In the genomic region with DNA sequence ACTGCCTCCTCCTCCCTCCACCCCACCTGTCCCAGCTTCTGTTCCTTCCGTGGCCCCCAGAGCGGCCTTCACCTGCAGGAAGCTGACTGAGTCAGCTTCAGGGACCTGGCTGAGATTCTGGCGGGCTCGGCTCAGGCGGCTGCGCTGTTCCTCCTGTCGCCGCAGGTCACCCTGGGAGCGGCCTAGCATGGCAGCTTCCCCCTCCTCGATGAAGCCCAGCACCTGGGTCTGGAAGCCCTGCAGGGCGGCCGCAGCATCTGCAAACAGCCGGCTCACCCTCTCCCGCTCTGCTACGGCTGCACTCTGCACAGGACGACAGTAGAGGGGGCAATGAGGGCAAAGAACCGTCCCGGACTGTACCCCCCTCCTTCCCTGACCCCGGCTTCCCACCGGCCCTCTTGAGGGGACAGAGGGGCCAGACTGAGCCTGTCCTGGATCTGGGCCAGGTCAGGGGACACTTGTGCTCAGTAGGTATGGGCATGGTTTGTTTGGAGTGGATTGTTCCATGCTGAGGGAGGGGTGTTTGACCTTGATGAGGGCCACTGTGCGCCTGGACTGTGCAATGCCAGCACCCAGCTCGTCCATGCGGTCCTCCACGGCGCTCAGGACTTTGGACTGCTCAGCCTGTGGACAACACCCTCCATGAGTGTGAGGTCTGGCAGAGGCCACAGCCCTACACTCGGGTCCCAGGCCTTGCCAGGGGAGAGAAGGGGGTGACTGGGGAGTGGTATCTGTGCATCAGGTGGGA, we compare ENCODE assay signal across 6 cellular contexts. TPM values are rescaled to one million over a fixed set of nuclear protein-coding genes. Genes with fewer than 3 reads are reported as not detected.
DNase-seq lines count a peak whose midpoint lies in the region; ATAC-seq and TF ChIP-seq lines count a peak whose summit lies in the region.

No MANE protein-coding gene starts in this region.

- no peaks in the 10 kb centered on the region for H3K36me3 ChIP-seq in Loucy (ENCODE audit: insufficient read depth, low read length)
- H3K36me3 ChIP-seq in stomach, result peaks cover 8 to 23% (median 18%) of the 10 kb centered on the region in 4 donors

- WGBS in stomach, 5 donors, result 7 to 14% (median 10%) methylated on average over 5 to 26 of the region's 26 CpGs

- peaks cover 3% of the 10 kb centered on the region for H3K27me3 Mint-ChIP-seq in activated T-cell treated with anti-CD3 and anti-CD28 coated beads, Interleukin-2, amount 50 U/mL, for 24 hours
- peaks cover 6 to 13% (median 9%) of the 10 kb centered on the region in 3 donors for H3K27me3 Mint-ChIP-seq in immature natural killer cell (ENCODE audit: low read depth in 3 of 3)

- peak overlapping the region; percentile 94 for H3K4me2 ChIP-seq in Loucy (ENCODE audit: low read depth, low read length, poor library complexity, severe bottlenecking)

- H3F3A ChIP-seq in Loucy (ENCODE audit: low read depth), result no peaks in the 10 kb centered on the region

- TF ChIP-seq EP300 in stomach (IDR thresholded peaks at IDR 0.05), result no peak

- peak overlapping the region; percentile 92 for H3K9ac ChIP-seq in Loucy (ENCODE audit: low read depth, low read length, poor library complexity, severe bottlenecking)

- H3K9me2 ChIP-seq in Loucy (replicated peaks; ENCODE audit: low read depth, low read length), result no peaks in the 10 kb centered on the region

- no peaks in the 10 kb centered on the region for H3K9me3 Mint-ChIP-seq in activated T-cell treated with anti-CD3 and anti-CD28 coated beads, Interleukin-2, amount 50 U/mL, for 24 hours
- no peaks in the 10 kb centered on the region for H3K9me3 Mint-ChIP-seq in immature natural killer cell

- H3K4me1 ChIP-seq in Loucy (ENCODE audit: insufficient read depth, low read length, poor library complexity, severe bottlenecking) (peaks cover 34% of the 10 kb centered on the region), stomach (peaks cover 47 to 75% (median 68%) of the 10 kb centered on the region in 4 donors)

- peak overlapping the region; percentile 82 for H3K4me3 ChIP-seq in Loucy (ENCODE audit: low read length, poor library complexity, severe bottlenecking)
- H3K4me3 ChIP-seq in stomach, result peak overlapping the region; percentile 59 to 71 (median 70)

- peak overlapping the region; percentile 74 for H2AFZ ChIP-seq in Loucy (ENCODE audit: low read length)

- H3K27me3 ChIP-seq in Loucy (ENCODE audit: insufficient read depth, low read length, poor library complexity, severe bottlenecking), result no peaks in the 10 kb centered on the region
- peaks cover 0 to 14% (median 0%) of the 10 kb centered on the region in 3 donors for H3K27me3 ChIP-seq in stomach

- H3K27ac Mint-ChIP-seq in activated T-cell treated with anti-CD3 and anti-CD28 coated beads, Interleukin-2, amount 50 U/mL, for 24 hours, result peak overlapping the region; percentile 88
- peak overlapping the region in 3 of 6 donors; percentile 31 to 62 (median 53) for H3K27ac Mint-ChIP-seq in immature natural killer cell

- H4K20me1 ChIP-seq in Loucy (ENCODE audit: insufficient read depth, low read length, poor library complexity, severe bottlenecking), result no peaks in the 10 kb centered on the region

- peaks cover 43% of the 10 kb centered on the region for H3K4me1 Mint-ChIP-seq in activated T-cell treated with anti-CD3 and anti-CD28 coated beads, Interleukin-2, amount 50 U/mL, for 24 hours (ENCODE audit: low read depth)
- H3K4me1 Mint-ChIP-seq in immature natural killer cell, result peaks cover 23 to 24% of the 10 kb centered on the region in 2 donors

- intact Hi-C loops in stomach (cut with DNase I; ENCODE audit: low total_unique reads), result no loop called here

- H3K27ac ChIP-seq in stomach, result peak overlapping the region; percentile 91 to 96 (median 93)

- H3K79me2 ChIP-seq in Loucy (ENCODE audit: insufficient read depth, low read length), result peaks cover 16% of the 10 kb centered on the region

- TF ChIP-seq POLR2A in stomach (IDR thresholded peaks at IDR 0.05), result no peak

- no peak for ATAC-seq in HG03469 (IDR thresholded peaks at IDR 0.05; ENCODE audit: unreplicated experiment)

- peaks cover 25% of the 10 kb centered on the region for H3K36me3 Mint-ChIP-seq in activated T-cell treated with anti-CD3 and anti-CD28 coated beads, Interleukin-2, amount 50 U/mL, for 24 hours (ENCODE audit: low read depth)
- H3K36me3 Mint-ChIP-seq in immature natural killer cell, result no peaks in the 10 kb centered on the region

- DNase-seq in activated T-cell treated with anti-CD3 and anti-CD28 coated beads, Interleukin-2, amount 50 U/mL, for 24 hours, result peak; percentile 79
- DNase-seq in immature natural killer cell (peak in 2 of 3 donors; percentile 20 to 26), stomach (peak; percentile 79), HUDEP-2 (lab: John Stamatoyannopoulos, UW; ENCODE audit: unreplicated experiment in 76 of 76) (no peak)

- peak overlapping the region; percentile 84 for H3K4me3 Mint-ChIP-seq in activated T-cell treated with anti-CD3 and anti-CD28 coated beads, Interleukin-2, amount 50 U/mL, for 24 hours
- peak overlapping the region; percentile 29 to 77 (median 62) for H3K4me3 Mint-ChIP-seq in immature natural killer cell

- H3K9me3 ChIP-seq in Loucy (ENCODE audit: insufficient read depth, low read depth, low read length) (no peaks in the 10 kb centered on the region), stomach (no peaks in the 10 kb centered on the region)

- TF ChIP-seq CTCF in Loucy (conservative IDR thresholded peaks at IDR 0.05; ENCODE audit: low read length) (peak; percentile 58), stomach (IDR thresholded peaks at IDR 0.05) (peak in 1 of 7 experiments; percentile 23)

RNA-seq across cellular contexts. Expression of gene TRIM47, which starts 2.0 kb away (rescaled TPM):
- 1 to 10 TPM; 3.2 to 4.0 (median 3.9) TPM for polyA plus RNA-seq in immature natural killer cell
- 10 to 100 TPM in 4 of 5 donors, 1 to 10 TPM in 1; 3.5 to 40.4 (median 11.9) TPM for total RNA-seq in stomach
- 10 to 100 TPM; 24.2 to 34.7 (median 28.4) TPM for polyA plus RNA-seq in stomach

RNA-seq across cellular contexts. Expression of gene TRIM65, which starts 20.4 kb away (rescaled TPM):
- polyA plus RNA-seq in immature natural killer cell, result 10 to 100 TPM in 2 of 3 donors, 1 to 10 TPM in 1; 5.4 to 27.1 (median 18.7) TPM
- total RNA-seq in stomach, result 10 to 100 TPM in 3 of 5 donors, 1 to 10 TPM in 1, not detected in 1; 9.2 to 26.6 (median 16.9) TPM
- polyA plus RNA-seq in stomach, result 10 to 100 TPM in 1 of 3 donors, 1 to 10 TPM in 2; 8.1 to 10.6 (median 9.5) TPM

RNA-seq across cellular contexts. Expression of gene WBP2, which starts 21.2 kb away (rescaled TPM):
- polyA plus RNA-seq in immature natural killer cell (10 to 100 TPM; 51.2 to 85.8 (median 69.1) TPM), stomach (100 to 1,000 TPM in 1 of 3 donors, 10 to 100 TPM in 2; 87.3 to 104 (median 98.6) TPM)
- 100 to 1,000 TPM in 1 of 5 donors, 10 to 100 TPM in 4; 28.6 to 122 (median 46.1) TPM for total RNA-seq in stomach

RNA-seq across cellular contexts. Expression of gene MRPL38, which starts 28.3 kb away (rescaled TPM):
- polyA plus RNA-seq in immature natural killer cell, result 10 to 100 TPM; 55.9 to 67.5 (median 64.0) TPM
- total RNA-seq in stomach, result 100 to 1,000 TPM in 1 of 5 donors, 10 to 100 TPM in 3, 1 to 10 TPM in 1; 9.3 to 244 (median 29.9) TPM
- polyA plus RNA-seq in stomach, result 10 to 100 TPM; 54.2 to 89.2 (median 73.9) TPM

RNA-seq across cellular contexts. Expression of gene UNC13D, which starts 32.2 kb away (rescaled TPM):
- 100 to 1,000 TPM in 1 of 3 donors, 10 to 100 TPM in 2; 53.1 to 124 (median 57.5) TPM for polyA plus RNA-seq in immature natural killer cell
- total RNA-seq in stomach, result 10 to 100 TPM in 4 of 5 donors, 1 to 10 TPM in 1; 9.0 to 45.5 (median 25.5) TPM
- 10 to 100 TPM in 2 of 3 donors, 1 to 10 TPM in 1; 6.4 to 18.5 (median 17.9) TPM for polyA plus RNA-seq in stomach

Comparison
In these comparisons a context has a peak if more than half of its experiments do, and no peak if none do; other contexts are left out.
1. DNase-seq: peak in activated T-cell treated with anti-CD3 and anti-CD28 coated beads, Interleukin-2, amount 50 U/mL, for 24 hours (single experiment), immature natural killer cell (2 of 3) and stomach (single experiment); none in HUDEP-2 (0 of 76).
2. RNA of gene TRIM47, which starts 2.0 kb away (polyA plus RNA-seq): 24.2 to 34.7 TPM in stomach; 3.2 to 4.0 TPM in immature natural killer cell; every median in the first group is over 4 times any median in the second.